In genomic region chr5:168916852-168917251, GRCh38 we compare ENCODE assay signal across 17 cellular contexts.
A peak's percentile ranks its signal among the peaks of the same experiment; 100 is the strongest.
DNase-seq lines count a peak whose midpoint lies in the region; ATAC-seq and TF ChIP-seq lines count a peak whose summit lies in the region.
"Had no signal": no experiment of that assay in that cellular context is flagged by ENCODE, and none has a peak within 500 bp of the region (broad histone marks: within the 10 kb centered on the region; RNA-seq: fewer than 3 reads in every experiment).

No MANE protein-coding gene starts in this region.

- H3K9me2 ChIP-seq in GM23248 (ENCODE audit: insufficient read depth) = no peaks in the 10 kb centered on the region

- H3K9me3 ChIP-seq in GM23248 (ENCODE audit: low read depth) (no peaks in the 10 kb centered on the region), mammary epithelial cell (replicated peaks; ENCODE audit: insufficient read depth, low read length) (no peaks in the 10 kb centered on the region)

- TF ChIP-seq CTCF in mammary epithelial cell (conservative IDR thresholded peaks at IDR 0.05 in 1 of 2, IDR thresholded peaks at IDR 0.05 in 1 of 2; ENCODE audit: extremely low read depth in 1 of 2, insufficient read depth in 1 of 2, low read depth in 1 of 2, low read length in 2 of 2) = no peak

- H3F3A ChIP-seq in GM23248 (ENCODE audit: insufficient read depth) = peaks cover 9% of the 10 kb centered on the region; the same call in 1 of the 2 replicates

- H3K36me3 ChIP-seq in GM23248 (ENCODE audit: low read depth) = no peaks in the 10 kb centered on the region
- no peaks in the 10 kb centered on the region for H3K36me3 ChIP-seq in mammary epithelial cell (ENCODE audit: insufficient read depth, low read length)
- H3K36me3 ChIP-seq: neural progenitor cell had no signal

- H3K4me3 ChIP-seq in GM23248 = peak overlapping the region; percentile 40; the same call in 1 of the 2 replicates
- no peak overlapping the region for H3K4me3 ChIP-seq in mammary epithelial cell (replicated peaks in 1 of 3; ENCODE audit: insufficient read depth in 1 of 3, low read depth in 2 of 3, low read length in 3 of 3)
- H3K4me3 ChIP-seq in skeletal muscle cell (ENCODE audit: low read depth, low read length) = no peak overlapping the region
- H3K4me3 ChIP-seq: neural progenitor cell had no signal

- no TSS peak for BruUV-seq in mammary epithelial cell (replicated peaks; lab: Mats Ljungman, UMichigan)

- in situ Hi-C loops in GM23248 (cut with MboI) (no loop called here), mammary epithelial cell (cut with MboI; ENCODE audit: low sequenced_read_pairs in 2 of 2) (no loop called here)

- H4K20me1 ChIP-seq in GM23248 (ENCODE audit: insufficient read depth) (no peaks in the 10 kb centered on the region), mammary epithelial cell (ENCODE audit: insufficient read depth, low read length) (no peaks in the 10 kb centered on the region)

- H3K4me2 ChIP-seq in GM23248 (ENCODE audit: unreplicated experiment) (peak overlapping the region; percentile 82), mammary epithelial cell (ENCODE audit: insufficient read depth, low read depth, low read length) (no peak overlapping the region)
- H3K4me2 ChIP-seq: KMS-11, neural progenitor cell had no signal

- intact Hi-C loops in mammary epithelial cell (cut with micrococcal nuclease) = no loop called here

- peak overlapping the region; percentile 46; the same call in 1 of the 2 replicates for H3K9ac ChIP-seq in GM23248
- no peak overlapping the region for H3K9ac ChIP-seq in mammary epithelial cell (ENCODE audit: insufficient read depth, low read length)
- H3K9ac ChIP-seq: KMS-11, neural progenitor cell had no signal

- CTCF ChIA-PET in mammary epithelial cell (lab: Charles Lee; ENCODE audit: low non-redundant PET) = no interaction called here

- no peak for ATAC-seq in HG03378 (IDR thresholded peaks at IDR 0.05; ENCODE audit: unreplicated experiment)
- no peak for ATAC-seq in HG02885 (IDR thresholded peaks at IDR 0.05; ENCODE audit: poor library complexity, unreplicated experiment)
- ATAC-seq: T-cell had no signal

- DNase-seq in GM23248 (peak; percentile 87), mammary epithelial cell (peak; percentile 56), kidney glomerular epithelial cell (lab: John Stamatoyannopoulos, UW) (peak; percentile 62), skeletal muscle cell (ENCODE audit: low read depth) (peak; percentile 19), SW 1271 (lab: John Stamatoyannopoulos, UW) (no peak)
- no peak for DNase-seq in activated effector memory CD4-positive, alpha-beta T cell treated with anti-CD3 and anti-CD28 coated beads, Interleukin-2, amount 50 U/mL, for 16 hours
- DNase-seq: activated CD4-positive, alpha-beta T cell treated with anti-CD3 and anti-CD28 coated beads for 48 hours; DMS79 treated with DMSO at 0.1 percent for 48 hours; effector CD4-positive, alpha-beta T cell; NCI-H1048; NCI-H1930; stimulated activated CD4-positive, alpha-beta T cell treated with anti-CD3 and anti-CD28 coated beads, Interleukin-15, amount 100 ng/mL, for 24 hours; T-cell had no signal

- H2AFZ ChIP-seq in GM23248 (no peak overlapping the region), mammary epithelial cell (ENCODE audit: low read depth, low read length) (no peak overlapping the region)
- H2AFZ ChIP-seq: neural progenitor cell had no signal

- H3K27ac ChIP-seq in GM23248 = peak overlapping the region; percentile 67
- H3K27ac ChIP-seq in mammary epithelial cell (ENCODE audit: insufficient read depth, low read depth, low read length) = no peak overlapping the region
- H3K27ac ChIP-seq: KMS-11, neural progenitor cell had no signal

- H3K4me1 ChIP-seq in GM23248 (ENCODE audit: insufficient read depth) (peaks cover 13% of the 10 kb centered on the region), mammary epithelial cell (ENCODE audit: insufficient read depth, low read length) (peaks cover 2% of the 10 kb centered on the region)
- H3K4me1 ChIP-seq: neural progenitor cell had no signal

- H3K79me2 ChIP-seq in GM23248 (ENCODE audit: insufficient read depth) (no peaks in the 10 kb centered on the region), mammary epithelial cell (ENCODE audit: insufficient read depth, low read length) (no peaks in the 10 kb centered on the region)

- 8% methylated on average over 6 of the region's 6 CpGs for WGBS in GM23248 (ENCODE audit: low coverage in 1 of 2, low lambda C conversion rate in 2 of 2, missing lambda C conversion rate in 2 of 2), 2 experiments
- 70% methylated on average over 6 of the region's 6 CpGs for WGBS in mammary epithelial cell (ENCODE audit: low coverage, missing lambda C conversion rate)

- dilution Hi-C loops in mammary epithelial cell (cut with HindIII; ENCODE audit: low sequenced_read_pairs) = no loop called here

- H3K27me3 ChIP-seq in GM23248 (replicated peaks; ENCODE audit: insufficient read depth) (no peaks in the 10 kb centered on the region), mammary epithelial cell (ENCODE audit: insufficient read depth, low read length) (no peaks in the 10 kb centered on the region)

Comparison
In these comparisons a context has a peak if more than half of its experiments do, and no peak if none do; other contexts are left out.
1. DNase-seq: peak in GM23248 (single experiment), mammary epithelial cell (single experiment), kidney glomerular epithelial cell (single experiment) and skeletal muscle cell (single experiment); none in SW 1271 (0 of 2) and activated effector memory CD4-positive, alpha-beta T cell treated with anti-CD3 and anti-CD28 coated beads, Interleukin-2, amount 50 U/mL, for 16 hours (single experiment).